In the genomic region with DNA sequence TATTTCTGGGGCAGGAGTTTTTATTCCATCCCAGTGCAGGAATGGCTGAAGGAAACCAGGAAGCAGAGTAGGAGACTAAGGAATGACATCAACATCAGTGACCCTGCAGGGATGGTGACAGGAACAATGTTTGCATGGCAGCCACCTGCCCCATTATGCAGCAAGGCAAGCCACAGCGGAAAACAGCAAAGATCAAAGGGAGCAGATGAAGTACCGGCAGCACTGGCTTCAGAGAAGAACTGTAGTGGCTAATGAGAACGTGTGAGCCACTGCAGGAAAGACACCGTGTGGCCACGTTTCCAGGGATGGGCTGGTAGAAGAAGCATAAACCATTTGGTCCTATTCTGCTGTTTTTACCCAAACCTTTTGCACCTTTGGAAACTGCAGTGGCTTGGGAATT, we compare ENCODE assay signal across 11 cellular contexts. TPM values are rescaled to one million over a fixed set of nuclear protein-coding genes. Genes with fewer than 3 reads are reported as not detected.
A peak's percentile ranks its signal among the peaks of the same experiment; 100 is the strongest.
DNase-seq lines count a peak whose midpoint lies in the region; ATAC-seq and TF ChIP-seq lines count a peak whose summit lies in the region.
"Had no signal": no experiment of that assay in that cellular context is flagged by ENCODE, and none has a peak within 500 bp of the region (broad histone marks: within the 10 kb centered on the region; RNA-seq: fewer than 3 reads in every experiment).

No MANE protein-coding gene starts in this region.

- no peaks in the 10 kb centered on the region for H3K9me3 Mint-ChIP-seq in CD8-positive, alpha-beta memory T cell
- no peaks in the 10 kb centered on the region for H3K9me3 Mint-ChIP-seq in effector memory CD8-positive, alpha-beta T cell
- H3K9me3 Mint-ChIP-seq in natural killer cell: no peaks in the 10 kb centered on the region

- peaks cover 0 to 7% of the 10 kb centered on the region in 2 donors for H3K27me3 Mint-ChIP-seq in CD8-positive, alpha-beta memory T cell
- peaks cover 12 to 31% of the 10 kb centered on the region in 2 donors for H3K27me3 Mint-ChIP-seq in effector memory CD8-positive, alpha-beta T cell
- peaks cover 7 to 34% of the 10 kb centered on the region in 2 donors for H3K27me3 Mint-ChIP-seq in natural killer cell (ENCODE audit: low read depth in 2 of 2)

- no peaks in the 10 kb centered on the region for H3K36me3 Mint-ChIP-seq in CD8-positive, alpha-beta memory T cell
- no peaks in the 10 kb centered on the region for H3K36me3 Mint-ChIP-seq in effector memory CD8-positive, alpha-beta T cell (ENCODE audit: insufficient read depth)
- no peaks in the 10 kb centered on the region for H3K36me3 Mint-ChIP-seq in natural killer cell

- H3K27ac Mint-ChIP-seq in CD8-positive, alpha-beta memory T cell: peak overlapping the region in 2 of 8 donors; percentile 12 to 65
- peak overlapping the region in 1 of 2 donors; percentile 24 for H3K27ac Mint-ChIP-seq in effector memory CD8-positive, alpha-beta T cell
- H3K27ac Mint-ChIP-seq in natural killer cell: no peak overlapping the region

- ATAC-seq in effector memory CD8-positive, alpha-beta T cell (replicated peaks): peak; percentile 53
- ATAC-seq in natural killer cell: no peak
- ATAC-seq in GM18870 (IDR thresholded peaks at IDR 0.05; ENCODE audit: unreplicated experiment): no peak
- ATAC-seq: left ventricle myocardium superior had no signal

- CTCF ChIA-PET in CD8-positive, alpha-beta memory T cell (lab: Charles Lee): no interaction called here

- no peaks in the 10 kb centered on the region for H3K9me3 ChIP-seq in CD8-positive, alpha-beta memory T cell (ENCODE audit: low read length)
- H3K9me3 ChIP-seq in left ventricle myocardium inferior (replicated peaks): no peaks in the 10 kb centered on the region
- H3K9me3 ChIP-seq: thoracic aorta had no signal

- TF ChIP-seq CTCF in left ventricle myocardium inferior (IDR thresholded peaks at IDR 0.05; ENCODE audit: borderline replicate concordance) (no peak), natural killer cell (IDR thresholded peaks at IDR 0.05) (no peak)

- H3K36me3 ChIP-seq in CD8-positive, alpha-beta memory T cell (ENCODE audit: insufficient read depth, low read length): no peaks in the 10 kb centered on the region
- no peaks in the 10 kb centered on the region for H3K36me3 ChIP-seq in left ventricle myocardium inferior
- H3K36me3 ChIP-seq: thoracic aorta had no signal

- H3K4me1 Mint-ChIP-seq in CD8-positive, alpha-beta memory T cell: peaks cover 17 to 39% (median 33%) of the 10 kb centered on the region in 3 donors
- H3K4me1 Mint-ChIP-seq in effector memory CD8-positive, alpha-beta T cell (ENCODE audit: low read depth in 2 of 2): peaks cover 0 to 7% of the 10 kb centered on the region in 2 donors
- H3K4me1 Mint-ChIP-seq in natural killer cell: no peaks in the 10 kb centered on the region

- H3K27me3 ChIP-seq in CD8-positive, alpha-beta memory T cell (ENCODE audit: insufficient read depth, low read length, poor library complexity, severe bottlenecking): no peaks in the 10 kb centered on the region
- peaks cover 4% of the 10 kb centered on the region for H3K27me3 ChIP-seq in left ventricle myocardium inferior (ENCODE audit: low read depth)

- peaks cover 29% of the 10 kb centered on the region for H3K4me1 ChIP-seq in CD8-positive, alpha-beta memory T cell (ENCODE audit: insufficient read depth, low read length)
- peaks cover 10% of the 10 kb centered on the region for H3K4me1 ChIP-seq in left ventricle myocardium inferior

- no peak overlapping the region for H3K27ac ChIP-seq in CD8-positive, alpha-beta memory T cell (ENCODE audit: low read depth, low read length)
- H3K27ac ChIP-seq in left ventricle myocardium inferior (replicated peaks): no peak overlapping the region
- H3K27ac ChIP-seq: thoracic aorta had no signal

- intact Hi-C loops in left ventricle myocardium inferior (cut with micrococcal nuclease) (no loop called here), natural killer cell (cut with micrococcal nuclease) (no loop called here)

- H3K4me3 Mint-ChIP-seq in CD8-positive, alpha-beta memory T cell: peak overlapping the region in 3 of 7 donors; percentile 12 to 52 (median 27)
- no peak overlapping the region for H3K4me3 Mint-ChIP-seq in effector memory CD8-positive, alpha-beta T cell
- no peak overlapping the region for H3K4me3 Mint-ChIP-seq in natural killer cell

- POLR2A ChIA-PET in CD8-positive, alpha-beta memory T cell (lab: Charles Lee): no interaction called here

- no peak overlapping the region for H3K4me3 ChIP-seq in CD8-positive, alpha-beta memory T cell (ENCODE audit: low read length)
- H3K4me3 ChIP-seq in left ventricle myocardium inferior: no peak overlapping the region
- H3K4me3 ChIP-seq: thoracic aorta had no signal

- peak in 3 of 5 donors; percentile 13 to 59 (median 58) for DNase-seq in CD8-positive, alpha-beta memory T cell
- DNase-seq in NCI-H146 (lab: John Stamatoyannopoulos, UW) (peak; percentile 89), left ventricle myocardium inferior (no peak), natural killer cell (no peak), SKM-1 treated with dmso at 0.1 percent for 144 hours (lab: John Stamatoyannopoulos, UW; ENCODE audit: unreplicated experiment) (no peak)
- DNase-seq in activated CD4-positive, alpha-beta T cell treated with anti-CD3 and anti-CD28 coated beads, Interleukin-2, amount 50 U/mL, for 1 hour: peak; percentile 48
- no peak for DNase-seq in effector memory CD8-positive, alpha-beta T cell
- DNase-seq: left ventricle myocardium superior, occipital lobe had no signal

RNA-seq across cellular contexts. Expression of a gene that starts 52.9 kb away (rescaled TPM):
- total RNA-seq in CD8-positive, alpha-beta memory T cell: 100 to 1,000 TPM; 103 to 109 TPM
- 16.6 TPM for polyA plus RNA-seq in CD8-positive, alpha-beta memory T cell
- total RNA-seq in left ventricle myocardium inferior (56.7 TPM), natural killer cell (10 to 100 TPM; 65.7 to 74.9 (median 68.9) TPM)

Comparison
In these comparisons a context has a peak if more than half of its experiments do, and no peak if none do; other contexts are left out.
1. DNase-seq: peak in CD8-positive, alpha-beta memory T cell (3 of 5), NCI-H146 (single experiment) and activated CD4-positive, alpha-beta T cell treated with anti-CD3 and anti-CD28 coated beads, Interleukin-2, amount 50 U/mL, for 1 hour (single experiment); none in effector memory CD8-positive, alpha-beta T cell (0 of 3), left ventricle myocardium inferior (single experiment), natural killer cell (single experiment) and SKM-1 treated with dmso at 0.1 percent for 144 hours (single experiment).